Comparison of ENCODE assay signal across 18 cellular contexts in genomic region chr18:51127664-51128063, GRCh38.
"Had no signal": no experiment of that assay in that cellular context is flagged by ENCODE, and none has a peak within 500 bp of the region (broad histone marks: within the 10 kb centered on the region; RNA-seq: fewer than 3 reads in every experiment).

No MANE protein-coding gene starts in this region.

- ATAC-seq: foreskin keratinocyte, gastroesophageal sphincter, heart left ventricle, left cardiac atrium, left lung, left ventricle myocardium superior, lower lobe of right lung, mucosa of descending colon had no signal

- H3K79me2 ChIP-seq: hepatocyte had no signal

- H3K4me2 ChIP-seq: hepatocyte had no signal

- H3K4me3 ChIP-seq: coronary artery, dorsolateral prefrontal cortex, esophagus muscularis mucosa, gastroesophageal sphincter, heart left ventricle, hepatocyte, left lung, lower lobe of right lung, mucosa of descending colon had no signal

- H3K4me1 ChIP-seq: esophagus muscularis mucosa, foreskin keratinocyte, gastroesophageal sphincter, heart left ventricle, left lung, lower lobe of right lung had no signal

- H3K27ac ChIP-seq: coronary artery, dorsolateral prefrontal cortex, esophagus muscularis mucosa, foreskin keratinocyte, gastroesophageal sphincter, heart left ventricle, hepatocyte, left lung, lower lobe of right lung had no signal

- H3K27me3 ChIP-seq: dorsolateral prefrontal cortex, esophagus muscularis mucosa, foreskin keratinocyte, heart left ventricle, hepatocyte, left lung had no signal

- DNase-seq: dermis blood vessel endothelial cell; dorsolateral prefrontal cortex; effector CD4-positive, alpha-beta T cell; effector memory CD4-positive, alpha-beta T cell; foreskin keratinocyte; heart left ventricle; hypothalamus; left cardiac atrium; left lung; left ventricle myocardium superior; lower lobe of right lung; mesenchymal stem cell; mucosa of descending colon; naive B cell had no signal

- H3K36me3 ChIP-seq: esophagus muscularis mucosa, gastroesophageal sphincter, heart left ventricle, left lung, lower lobe of right lung had no signal

- H3K9me3 ChIP-seq: esophagus muscularis mucosa, gastroesophageal sphincter, heart left ventricle, left lung, lower lobe of right lung, mucosa of descending colon had no signal

- H2AFZ ChIP-seq: hepatocyte had no signal
